12 cellular contexts compared by ENCODE assay signal in genomic region chr5:133321833-133322420, GRCh38.
A peak's percentile ranks its signal among the peaks of the same experiment; 100 is the strongest.
DNase-seq lines count a peak whose midpoint lies in the region; ATAC-seq and TF ChIP-seq lines count a peak whose summit lies in the region.
"Had no signal": no experiment of that assay in that cellular context is flagged by ENCODE, and none has a peak within 500 bp of the region (broad histone marks: within the 10 kb centered on the region; RNA-seq: fewer than 3 reads in every experiment).

No MANE protein-coding gene starts in this region.

- no peaks in the 10 kb centered on the region for H3K27me3 Mint-ChIP-seq in activated T-cell treated with anti-CD3 and anti-CD28 coated beads, Interleukin-2, amount 50 U/mL, for 24 hours
- no peaks in the 10 kb centered on the region for H3K27me3 Mint-ChIP-seq in CD4-positive, alpha-beta T cell

- H3K27ac ChIP-seq in CD4-positive, alpha-beta T cell (ENCODE audit: low read depth, low read length): no peak overlapping the region

- H3K27ac Mint-ChIP-seq in activated T-cell treated with anti-CD3 and anti-CD28 coated beads, Interleukin-2, amount 50 U/mL, for 24 hours: peak overlapping the region; percentile 47
- H3K27ac Mint-ChIP-seq in CD4-positive, alpha-beta T cell: no peak overlapping the region
- H3K27ac Mint-ChIP-seq: immature natural killer cell, nephron progenitor cell had no signal

- peaks cover 14% of the 10 kb centered on the region for H3K4me1 Mint-ChIP-seq in activated T-cell treated with anti-CD3 and anti-CD28 coated beads, Interleukin-2, amount 50 U/mL, for 24 hours (ENCODE audit: low read depth)
- H3K4me1 Mint-ChIP-seq in CD4-positive, alpha-beta T cell (ENCODE audit: low read depth): peaks cover 5% of the 10 kb centered on the region
- H3K4me1 Mint-ChIP-seq: immature natural killer cell had no signal

- H3K4me3 Mint-ChIP-seq in activated T-cell treated with anti-CD3 and anti-CD28 coated beads, Interleukin-2, amount 50 U/mL, for 24 hours: no peak overlapping the region
- H3K4me3 Mint-ChIP-seq in CD4-positive, alpha-beta T cell: no peak overlapping the region
- H3K4me3 Mint-ChIP-seq: immature natural killer cell, nephron progenitor cell had no signal

- TF ChIP-seq CTCF in CD4-positive, alpha-beta T cell (IDR thresholded peaks at IDR 0.05): no peak

- POLR2A ChIA-PET in CD4-positive, alpha-beta T cell (lab: Charles Lee): no interaction called here

- no peaks in the 10 kb centered on the region for H3K36me3 Mint-ChIP-seq in activated T-cell treated with anti-CD3 and anti-CD28 coated beads, Interleukin-2, amount 50 U/mL, for 24 hours (ENCODE audit: low read depth)
- H3K36me3 Mint-ChIP-seq in CD4-positive, alpha-beta T cell (ENCODE audit: low read depth): no peaks in the 10 kb centered on the region
- H3K36me3 Mint-ChIP-seq: immature natural killer cell had no signal

- intact Hi-C loops in CD4-positive, alpha-beta T cell (cut with DNase I, micrococcal nuclease): no loop called here
- intact Hi-C loops in Right ventricle myocardium inferior (cut with DNase I): no loop called here

- CTCF ChIA-PET in CD4-positive, alpha-beta T cell (lab: Charles Lee): no interaction called here

- ATAC-seq in GM18858 (IDR thresholded peaks at IDR 0.05; ENCODE audit: unreplicated experiment) (peak; percentile 65), GM21825 (IDR thresholded peaks at IDR 0.05; ENCODE audit: unreplicated experiment) (peak; percentile 51), Right ventricle myocardium inferior (no peak), GM18519 (IDR thresholded peaks at IDR 0.05; ENCODE audit: low FRiP score, unreplicated experiment) (no peak)
- no peak for ATAC-seq in CD4-positive, alpha-beta T cell (ENCODE audit: poor library complexity)
- ATAC-seq: esophagus mucosa had no signal

- no peaks in the 10 kb centered on the region for H3K27me3 ChIP-seq in CD4-positive, alpha-beta T cell (ENCODE audit: control insufficient read depth, insufficient read depth, low read length)

- H3K9me3 ChIP-seq in CD4-positive, alpha-beta T cell (ENCODE audit: control insufficient read depth, low read length): no peaks in the 10 kb centered on the region

- H3K9me3 Mint-ChIP-seq in activated T-cell treated with anti-CD3 and anti-CD28 coated beads, Interleukin-2, amount 50 U/mL, for 24 hours: no peaks in the 10 kb centered on the region
- H3K9me3 Mint-ChIP-seq in CD4-positive, alpha-beta T cell: no peaks in the 10 kb centered on the region
- H3K9me3 Mint-ChIP-seq: immature natural killer cell, nephron progenitor cell had no signal

- no peak for DNase-seq in activated T-cell treated with anti-CD3 and anti-CD28 coated beads, Interleukin-2, amount 50 U/mL, for 24 hours
- peak; percentile 36 for DNase-seq in stimulated activated CD4-positive, alpha-beta T cell treated with anti-CD3 and anti-CD28 coated beads, Interleukin-4, amount 100 ng/mL, for 1 hour
- DNase-seq in CD4-positive, alpha-beta T cell: no peak
- DNase-seq in SIG-M5 treated with dmso at 0.1 percent for 504 hours (lab: John Stamatoyannopoulos, UW; ENCODE audit: unreplicated experiment) (no peak), Right ventricle myocardium inferior (ENCODE audit: missing footprints) (no peak)
- DNase-seq: immature natural killer cell, NCI-H526, nephron progenitor cell had no signal

Comparison
In these comparisons a context has a peak if more than half of its experiments do, and no peak if none do; other contexts are left out.
1. ATAC-seq: peak in GM18858 (single experiment) and GM21825 (single experiment); none in CD4-positive, alpha-beta T cell (single experiment), Right ventricle myocardium inferior (single experiment) and GM18519 (single experiment).